ENCODE assay signal across 21 cellular contexts in the genomic region with DNA sequence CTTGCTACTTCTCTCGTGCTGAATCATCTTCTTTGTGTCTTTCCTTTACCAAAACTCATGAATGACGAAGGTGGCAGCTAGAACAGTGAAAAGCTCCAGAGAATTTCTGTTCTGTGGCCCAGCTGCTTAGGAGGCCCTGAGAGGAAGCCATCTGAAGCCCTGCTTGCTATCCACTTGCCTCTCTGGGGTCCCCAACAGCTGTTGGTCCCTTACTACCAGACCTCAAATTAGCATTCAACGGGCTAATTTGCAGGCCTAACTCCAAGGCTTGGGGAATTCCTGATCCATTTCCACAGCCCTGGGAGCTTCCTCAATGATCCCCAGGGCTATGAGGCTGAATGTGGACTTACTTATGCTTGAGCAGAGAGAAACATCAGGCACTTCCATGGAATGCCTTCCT.
"Had no signal": no experiment of that assay in that cellular context is flagged by ENCODE, and none has a peak within 500 bp of the region (broad histone marks: within the 10 kb centered on the region; RNA-seq: fewer than 3 reads in every experiment).

No MANE protein-coding gene starts in this region.

- H3K9ac ChIP-seq: parathyroid adenoma had no signal

- H3K4me1 Mint-ChIP-seq: neural crest cell, T-cell had no signal

- H2AFZ ChIP-seq: parathyroid adenoma had no signal

- H3K4me3 ChIP-seq: colonic mucosa, lower lobe of right lung, skin epidermis had no signal

- H3K36me3 Mint-ChIP-seq: mesothelial cell of epicardium, T-cell, type B pancreatic cell had no signal

- H3K27me3 ChIP-seq: colonic mucosa had no signal

- H3K79me2 ChIP-seq: parathyroid adenoma had no signal

- H3K27ac Mint-ChIP-seq: activated naive CD4-positive, alpha-beta T cell treated with anti-CD3 and anti-CD28 coated beads for 36 hours; activated T-helper 2 cell treated with anti-CD3 and anti-CD28 coated beads, Interferon-gamma antibody, Interleukin-2, Interleukin-4, amounts not matched to agents 10 μg/mL and 5 μg/mL and 100 μg/mL, durations not matched to agents 14 hours and 24 hours and 36 hours; mesothelial cell of epicardium; T-cell; type B pancreatic cell had no signal

- H3K9me3 Mint-ChIP-seq: activated naive CD4-positive, alpha-beta T cell treated with anti-CD3 and anti-CD28 coated beads for 36 hours; activated T-helper 2 cell treated with anti-CD3 and anti-CD28 coated beads, Interferon-gamma antibody, Interleukin-2, Interleukin-4, amounts not matched to agents 10 μg/mL and 5 μg/mL and 100 μg/mL, durations not matched to agents 14 hours and 24 hours and 36 hours; type B pancreatic cell had no signal

- ATAC-seq: activated CD4-positive, CD25-positive, alpha-beta regulatory T cell treated with anti-CD3 and anti-CD28 coated beads, Interleukin-2, amount 50 U/mL, for 24 hours; esophagus mucosa; lower lobe of right lung; T-cell had no signal

- H3K27me3 Mint-ChIP-seq: type B pancreatic cell had no signal

- H3K4me1 ChIP-seq: colonic mucosa, lower lobe of right lung, parathyroid adenoma had no signal

- H3K36me3 ChIP-seq: colonic mucosa, lower lobe of right lung had no signal

- H3K4me3 Mint-ChIP-seq: activated naive CD4-positive, alpha-beta T cell treated with anti-CD3 and anti-CD28 coated beads for 36 hours; mesothelial cell of epicardium; neural crest cell; T-cell; type B pancreatic cell had no signal

- H3K9me3 ChIP-seq: colonic mucosa, lower lobe of right lung had no signal

- DNase-seq: activated CD4-positive, alpha-beta T cell treated with anti-CD3 and anti-CD28 coated beads, Interleukin-2, amount 50 U/mL, for 4 hours; activated naive CD4-positive, alpha-beta T cell treated with anti-CD3 and anti-CD28 coated beads for 36 hours; activated T-cell treated with anti-CD3 and anti-CD28 coated beads, Interleukin-2, amount 50 U/mL, for 1 hour; caudate nucleus; colonic mucosa; head of caudate nucleus; lower lobe of right lung; retina; stimulated activated CD4-positive, alpha-beta T cell treated with anti-CD3 and anti-CD28 coated beads, Interleukin-15, amount 100 ng/mL, for 24 hours; stimulated activated CD4-positive, alpha-beta T cell treated with anti-CD3 and anti-CD28 coated beads, Interleukin-4, amount 100 ng/mL, for 24 hours; stimulated activated naive CD4-positive, alpha-beta T cell treated with Interleukin-2 at 50 U/mL for 16 hours; T-cell; T-helper 9 cell had no signal

- H3K27ac ChIP-seq: colonic mucosa, lower lobe of right lung, parathyroid adenoma had no signal
